20 cellular contexts compared by ENCODE assay signal in genomic region chrX:48589482-48590162, GRCh38. TPM values are rescaled to one million over a fixed set of nuclear protein-coding genes. Genes with fewer than 3 reads are reported as not detected.
DNase-seq lines count a peak whose midpoint lies in the region; ATAC-seq and TF ChIP-seq lines count a peak whose summit lies in the region.
"Had no signal": no experiment of that assay in that cellular context is flagged by ENCODE, and none has a peak within 500 bp of the region (broad histone marks: within the 10 kb centered on the region; RNA-seq: fewer than 3 reads in every experiment).

No MANE protein-coding gene starts in this region.

- peaks cover 33% of the 10 kb centered on the region for H3K4me1 Mint-ChIP-seq in chondrocyte (ENCODE audit: low read depth)
- H3K4me1 Mint-ChIP-seq: stimulated activated memory B cell treated with anti-CD40 and anti-IgM and Interleukin-4, amounts not matched to agents 10 μg/mL and 1 μg/mL and 100 μg/mL, for 72 hours; T-cell had no signal

- intact Hi-C loops in left colon (cut with DNase I, micrococcal nuclease), result no loop called here
- intact Hi-C loops in lower leg skin (cut with DNase I; ENCODE audit: low total_unique reads), result no loop called here

- no peak for TF ChIP-seq POLR2A in lower leg skin (IDR thresholded peaks at IDR 0.05)

- no peaks in the 10 kb centered on the region for H3K27me3 ChIP-seq in BE2C
- H3K27me3 ChIP-seq: vagina had no signal

- H3K9me3 ChIP-seq in BE2C, result no peaks in the 10 kb centered on the region
- H3K9me3 ChIP-seq: vagina had no signal

- peak; percentile 30 for ATAC-seq in left colon
- ATAC-seq: naive thymus-derived CD4-positive, alpha-beta T cell; PC-3; stimulated activated memory B cell treated with anti-CD40 and anti-IgM and Interleukin-4, amounts not matched to agents 10 μg/mL and 1 μg/mL and 100 μg/mL, for 72 hours; T-cell had no signal

- no peaks in the 10 kb centered on the region for H3K36me3 Mint-ChIP-seq in chondrocyte (ENCODE audit: low read depth)
- H3K36me3 Mint-ChIP-seq: naive thymus-derived CD4-positive, alpha-beta T cell; stimulated activated memory B cell treated with anti-CD40 and anti-IgM and Interleukin-4, amounts not matched to agents 10 μg/mL and 1 μg/mL and 100 μg/mL, for 72 hours; T-cell had no signal

- H3K27me3 Mint-ChIP-seq in chondrocyte (ENCODE audit: low read depth), result no peaks in the 10 kb centered on the region
- H3K27me3 Mint-ChIP-seq: stimulated activated memory B cell treated with anti-CD40 and anti-IgM and Interleukin-4, amounts not matched to agents 10 μg/mL and 1 μg/mL and 100 μg/mL, for 72 hours had no signal

- H3K9me3 Mint-ChIP-seq in chondrocyte (ENCODE audit: low read depth), result peaks cover 6% of the 10 kb centered on the region
- H3K9me3 Mint-ChIP-seq: naive thymus-derived CD4-positive, alpha-beta T cell; stimulated activated memory B cell treated with anti-CD40 and anti-IgM and Interleukin-4, amounts not matched to agents 10 μg/mL and 1 μg/mL and 100 μg/mL, for 72 hours; T-cell had no signal

- TF ChIP-seq CTCF in BE2C (IDR thresholded peaks at IDR 0.05; ENCODE audit: low read depth, low read length) (no peak), chondrocyte (IDR thresholded peaks at IDR 0.05) (no peak), lower leg skin (IDR thresholded peaks at IDR 0.05) (no peak)

- H3K4me3 Mint-ChIP-seq in chondrocyte (ENCODE audit: unreplicated experiment), result no peak overlapping the region
- H3K4me3 Mint-ChIP-seq: naive thymus-derived CD4-positive, alpha-beta T cell; stimulated activated memory B cell treated with anti-CD40 and anti-IgM and Interleukin-4, amounts not matched to agents 10 μg/mL and 1 μg/mL and 100 μg/mL, for 72 hours; T-cell had no signal

- no peaks in the 10 kb centered on the region for H3K36me3 ChIP-seq in BE2C
- H3K36me3 ChIP-seq: vagina had no signal

- WGBS in lower leg skin, 2 donors, result 51 to 71% methylated on average over 13 of the region's 13 CpGs

- DNase-seq in BE2C (peak; percentile 56), NCI-H2029 treated with DMSO at 0.1 percent for 48 hours (lab: John Stamatoyannopoulos, UW) (peak; percentile 27), chondrocyte (ENCODE audit: low spot score) (no peak), left colon (no peak), lower leg skin (ENCODE audit: low spot score in 2 of 2) (no peak), GM03348 (ENCODE audit: low spot score) (no peak), UCSD-AML1 (lab: John Stamatoyannopoulos, UW; ENCODE audit: unreplicated experiment) (no peak)
- DNase-seq in NK-92 treated with Interleukin-12 subunit alpha and Interleukin-12 subunit beta, amount 100 ng/mL, for 24 hours (lab: John Stamatoyannopoulos, UW), result no peak
- DNase-seq: activated CD4-positive, CD25-positive, alpha-beta regulatory T cell treated with anti-CD3 and anti-CD28 coated beads, Interleukin-2, amount 50 U/mL, for 72 hours; activated T-cell treated with anti-CD3 and anti-CD28 coated beads for 4 hours; foreskin fibroblast; GM23248; naive thymus-derived CD4-positive, alpha-beta T cell; NCI-H1694; PC-3; retina; stimulated activated CD4-positive, alpha-beta T cell treated with anti-CD3 and anti-CD28 coated beads, Interleukin-2, amount 100 ng/mL, for 48 hours; T-cell had no signal

- peak overlapping the region; percentile 15 for H3K27ac Mint-ChIP-seq in chondrocyte (ENCODE audit: unreplicated experiment)
- H3K27ac Mint-ChIP-seq: stimulated activated memory B cell treated with anti-CD40 and anti-IgM and Interleukin-4, amounts not matched to agents 10 μg/mL and 1 μg/mL and 100 μg/mL, for 72 hours; T-cell had no signal

- H3K4me3 ChIP-seq in BE2C (ENCODE audit: low read depth, low read length) (no peak overlapping the region), lower leg skin (ENCODE audit: low read depth, poor library complexity, severe bottlenecking) (no peak overlapping the region)
- H3K4me3 ChIP-seq: GM23248, vagina had no signal

- H3K4me1 ChIP-seq in BE2C, result peaks cover 3% of the 10 kb centered on the region
- H3K4me1 ChIP-seq: vagina had no signal

RNA-seq across cellular contexts. Expression of gene WDR13, which starts 7.7 kb away (rescaled TPM):
- polyA plus RNA-seq in BE2C (2012; ENCODE audit: insufficient read depth, insufficient read length, low read depth), result 178 TPM
- 87.7 to 92.9 TPM (median 92.3 TPM) in 3 replicates for total RNA-seq in chondrocyte
- 100 to 1,000 TPM; 126 to 141 TPM for total RNA-seq in left colon
- 100 to 1,000 TPM in 3 of 4 donors, 10 to 100 TPM in 1; 87.8 to 143 (median 121) TPM for total RNA-seq in lower leg skin

RNA-seq across cellular contexts. Expression of gene RBM3, which starts 15.3 kb away (rescaled TPM):
- 514 TPM for polyA plus RNA-seq in BE2C (2012; ENCODE audit: insufficient read depth, insufficient read length, low read depth)
- total RNA-seq in chondrocyte (224 to 303 TPM (median 283 TPM) in 3 replicates), left colon (100 to 1,000 TPM; 156 to 263 TPM), lower leg skin (100 to 1,000 TPM; 162 to 207 (median 198) TPM)

RNA-seq across cellular contexts. Expression of gene TBC1D25, which starts 50.1 kb away (rescaled TPM):
- 33.8 TPM for polyA plus RNA-seq in BE2C (2012; ENCODE audit: insufficient read depth, insufficient read length, low read depth)
- 15.7 to 18.9 TPM (median 18.8 TPM) in 3 replicates for total RNA-seq in chondrocyte
- total RNA-seq in left colon, result 10 to 100 TPM; 11.6 to 15.7 TPM
- total RNA-seq in lower leg skin, result 10 to 100 TPM; 11.6 to 43.8 (median 16.2) TPM

Comparison
In these comparisons a context has a peak if more than half of its experiments do, and no peak if none do; other contexts are left out.
1. DNase-seq: peak in BE2C (single experiment) and NCI-H2029 treated with DMSO at 0.1 percent for 48 hours (single experiment); none in chondrocyte (single experiment), left colon (0 of 2), lower leg skin (0 of 2), GM03348 (single experiment), UCSD-AML1 (single experiment) and NK-92 treated with Interleukin-12 subunit alpha and Interleukin-12 subunit beta, amount 100 ng/mL, for 24 hours (single experiment).